ENCODE assay signal across 9 cellular contexts in the genomic region with DNA sequence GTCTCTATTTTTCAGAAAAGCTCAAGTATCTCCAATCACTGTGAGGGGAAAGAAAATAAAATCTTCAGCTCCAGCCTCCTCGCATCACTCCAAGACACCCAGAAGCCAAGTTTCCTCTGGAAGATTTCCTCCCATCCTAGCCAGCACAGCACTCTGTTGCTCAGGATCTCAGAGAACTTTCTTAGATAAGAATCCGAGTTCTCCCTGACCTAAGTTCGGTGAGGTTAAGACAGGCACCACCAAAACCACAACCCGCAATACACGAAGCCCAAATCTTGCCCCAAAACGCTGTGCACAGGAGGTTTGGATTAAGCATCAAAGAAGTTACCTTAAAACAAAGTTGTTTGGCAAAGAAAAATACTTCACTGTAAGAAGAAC. TPM values are rescaled to one million over a fixed set of nuclear protein-coding genes. Genes with fewer than 3 reads are reported as not detected.
DNase-seq lines count a peak whose midpoint lies in the region; ATAC-seq and TF ChIP-seq lines count a peak whose summit lies in the region.
"Had no signal": no experiment of that assay in that cellular context is flagged by ENCODE, and none has a peak within 500 bp of the region (broad histone marks: within the 10 kb centered on the region; RNA-seq: fewer than 3 reads in every experiment).

No MANE protein-coding gene starts in this region.

- TF ChIP-seq CTCF in hepatocyte (IDR thresholded peaks at IDR 0.05; ENCODE audit: poor library complexity) (no peak), spleen (IDR thresholded peaks at IDR 0.05 in 8 of 11, conservative IDR thresholded peaks at IDR 0.05 in 3 of 11) (no peak)

- WGBS in HUES64 = 7% methylated on average over 6 of the region's 6 CpGs
- WGBS in hepatocyte (ENCODE audit: low lambda C conversion rate, missing lambda C conversion rate) = 16% methylated on average over 6 of the region's 6 CpGs
- 38 to 56% (median 43%) methylated on average over 6 of the region's 6 CpGs for WGBS in spleen, 5 donors

- DNase-seq in activated T-helper 1 cell treated with anti-CD3 and anti-CD28 coated beads, Interleukin-12 subunit alpha, Interleukin-12 subunit beta, Interleukin-2, Interleukin-4 antibody, amounts not matched to agents 30 ng/mL and 10 ng/mL and 1 ng/mL, durations not matched to agents 14 hours and 24 hours and 36 hours (ENCODE audit: low spot score) = no peak
- DNase-seq in hepatocyte (ENCODE audit: low spot score) = peak; percentile 28
- DNase-seq in spleen = no peak
- DNase-seq in left colon = no peak
- no peak for DNase-seq in left lobe of liver (ENCODE audit: low spot score)
- DNase-seq: activated naive CD4-positive, alpha-beta T cell had no signal

- peak overlapping the region; percentile 94 for H3K4me2 ChIP-seq in hepatocyte

- H3K27me3 ChIP-seq in HUES64 (ENCODE audit: insufficient read depth, low read length) = peaks cover 24% of the 10 kb centered on the region
- H3K27me3 ChIP-seq in hepatocyte = no peaks in the 10 kb centered on the region
- H3K27me3 ChIP-seq in spleen (replicated peaks in 1 of 7) = no peaks in the 10 kb centered on the region

- intact Hi-C loops in activated T-helper 1 cell treated with anti-CD3 and anti-CD28 coated beads, Interleukin-12 subunit alpha, Interleukin-12 subunit beta, Interleukin-2, Interleukin-4 antibody, amounts not matched to agents 30 ng/mL and 10 ng/mL and 1 ng/mL, durations not matched to agents 14 hours and 24 hours and 36 hours (cut with micrococcal nuclease) = loop anchor here (5.0 kb wide), 1 partner anchor 177 kb away; no protein-coding TSS in a partner anchor
- intact Hi-C loops in spleen (cut with DNase I; ENCODE audit: low total_unique reads) (loop anchor here (5.0 to 10.0 kb wide), 2 partner anchors 95 to 208 kb away; no protein-coding TSS in a partner anchor), left colon (cut with DNase I, micrococcal nuclease) (loop anchor here (5.0 to 10.0 kb wide), 3 partner anchors 105 to 208 kb away; no protein-coding TSS in a partner anchor)

- peaks cover 30% of the 10 kb centered on the region for H3K36me3 Mint-ChIP-seq in activated T-helper 1 cell treated with anti-CD3 and anti-CD28 coated beads, Interleukin-12 subunit alpha, Interleukin-12 subunit beta, Interleukin-2, Interleukin-4 antibody, amounts not matched to agents 30 ng/mL and 10 ng/mL and 1 ng/mL, durations not matched to agents 14 hours and 24 hours and 36 hours (ENCODE audit: low read depth)

- H3K9me3 ChIP-seq in HUES64 (ENCODE audit: insufficient read depth, low read depth, low read length) (no peaks in the 10 kb centered on the region), hepatocyte (ENCODE audit: low read depth) (no peaks in the 10 kb centered on the region), spleen (no peaks in the 10 kb centered on the region)

- no peak for ATAC-seq in left colon
- ATAC-seq in left lobe of liver = no peak
- ATAC-seq in GM19397 (IDR thresholded peaks at IDR 0.05; ENCODE audit: unreplicated experiment) = no peak
- ATAC-seq in HG03045 (IDR thresholded peaks at IDR 0.05; ENCODE audit: unreplicated experiment) = no peak

- H3K9me3 Mint-ChIP-seq in activated T-helper 1 cell treated with anti-CD3 and anti-CD28 coated beads, Interleukin-12 subunit alpha, Interleukin-12 subunit beta, Interleukin-2, Interleukin-4 antibody, amounts not matched to agents 30 ng/mL and 10 ng/mL and 1 ng/mL, durations not matched to agents 14 hours and 24 hours and 36 hours = no peaks in the 10 kb centered on the region

- no peak for TF ChIP-seq POLR2A in spleen (IDR thresholded peaks at IDR 0.05)

- H3K36me3 ChIP-seq in HUES64 (ENCODE audit: insufficient read depth, low read length) (no peaks in the 10 kb centered on the region), hepatocyte (replicated peaks; ENCODE audit: insufficient read depth, low read depth) (no peaks in the 10 kb centered on the region), spleen (peaks cover 0 to 9% (median 0%) of the 10 kb centered on the region in 6 donors)

- H3K9ac ChIP-seq in HUES64 (ENCODE audit: low read depth, low read length) = no peak overlapping the region

- H4K20me1 ChIP-seq in hepatocyte (ENCODE audit: insufficient read depth, poor library complexity, severe bottlenecking) = peaks cover 11% of the 10 kb centered on the region

- peaks cover 56% of the 10 kb centered on the region for H3K4me1 Mint-ChIP-seq in activated T-helper 1 cell treated with anti-CD3 and anti-CD28 coated beads, Interleukin-12 subunit alpha, Interleukin-12 subunit beta, Interleukin-2, Interleukin-4 antibody, amounts not matched to agents 30 ng/mL and 10 ng/mL and 1 ng/mL, durations not matched to agents 14 hours and 24 hours and 36 hours (ENCODE audit: low read depth)

- H3K27me3 Mint-ChIP-seq in activated T-helper 1 cell treated with anti-CD3 and anti-CD28 coated beads, Interleukin-12 subunit alpha, Interleukin-12 subunit beta, Interleukin-2, Interleukin-4 antibody, amounts not matched to agents 30 ng/mL and 10 ng/mL and 1 ng/mL, durations not matched to agents 14 hours and 24 hours and 36 hours (ENCODE audit: insufficient read depth) = peaks cover 9% of the 10 kb centered on the region

- peaks cover 67% of the 10 kb centered on the region for H3K79me2 ChIP-seq in hepatocyte

- H3K4me3 ChIP-seq in HUES64 (ENCODE audit: low read length) = peak overlapping the region; percentile 24
- H3K4me3 ChIP-seq in hepatocyte = no peak overlapping the region
- peak overlapping the region in 3 of 8 donors; percentile 84 to 89 (median 84) for H3K4me3 ChIP-seq in spleen

- H3K27ac ChIP-seq in HUES64 (ENCODE audit: low read depth, low read length) (peak overlapping the region; percentile 42; the same call in 1 of the 2 replicates), hepatocyte (peak overlapping the region; percentile 85), spleen (peak overlapping the region; percentile 73 to 95 (median 90))

- peak overlapping the region; percentile 24 for H3K4me3 Mint-ChIP-seq in activated T-helper 1 cell treated with anti-CD3 and anti-CD28 coated beads, Interleukin-12 subunit alpha, Interleukin-12 subunit beta, Interleukin-2, Interleukin-4 antibody, amounts not matched to agents 30 ng/mL and 10 ng/mL and 1 ng/mL, durations not matched to agents 14 hours and 24 hours and 36 hours

- H3K4me1 ChIP-seq in HUES64 (ENCODE audit: insufficient read depth, low read length) (peaks cover 53% of the 10 kb centered on the region), hepatocyte (ENCODE audit: insufficient read depth) (peaks cover 66% of the 10 kb centered on the region), spleen (peaks cover 73 to 92% (median 82%) of the 10 kb centered on the region in 6 donors)

- H3K9me2 ChIP-seq in hepatocyte (replicated peaks; ENCODE audit: insufficient read depth) = no peaks in the 10 kb centered on the region

- no peak overlapping the region for H3K27ac Mint-ChIP-seq in activated T-helper 1 cell treated with anti-CD3 and anti-CD28 coated beads, Interleukin-12 subunit alpha, Interleukin-12 subunit beta, Interleukin-2, Interleukin-4 antibody, amounts not matched to agents 30 ng/mL and 10 ng/mL and 1 ng/mL, durations not matched to agents 14 hours and 24 hours and 36 hours

- H2AFZ ChIP-seq in hepatocyte = no peak overlapping the region

RNA-seq across cellular contexts. Expression of gene FAM53B, which starts 4.2 kb away (rescaled TPM):
- polyA plus RNA-seq in HUES64 (2013, experiment 1 of 2) = 11.2 TPM
- polyA plus RNA-seq in HUES64 (2013, experiment 2 of 2) = 12.9 TPM
- total RNA-seq in activated T-helper 1 cell treated with anti-CD3 and anti-CD28 coated beads, Interleukin-12 subunit alpha, Interleukin-12 subunit beta, Interleukin-2, Interleukin-4 antibody, amounts not matched to agents 30 ng/mL and 10 ng/mL and 1 ng/mL, durations not matched to agents 14 hours and 24 hours and 36 hours = 31.8 and 32.7 TPM in 2 replicates
- total RNA-seq in hepatocyte (20.6 and 23.6 TPM in 2 replicates), spleen (10 to 100 TPM; 43.8 to 94.0 (median 68.9) TPM), left colon (10 to 100 TPM; 31.6 to 48.0 TPM), left lobe of liver (5.7 TPM)
- polyA plus RNA-seq in hepatocyte (9.1 and 10.3 TPM in 2 replicates), spleen (10 to 100 TPM; 13.3 to 35.2 (median 20.0) TPM)

RNA-seq across cellular contexts. Expression of gene EEF1AKMT2, which starts 51.7 kb away (rescaled TPM):
- 22.4 TPM for polyA plus RNA-seq in HUES64 (2013, experiment 1 of 2)
- polyA plus RNA-seq in HUES64 (2013, experiment 2 of 2) = 30.5 TPM
- 20.5 and 21.3 TPM in 2 replicates for total RNA-seq in activated T-helper 1 cell treated with anti-CD3 and anti-CD28 coated beads, Interleukin-12 subunit alpha, Interleukin-12 subunit beta, Interleukin-2, Interleukin-4 antibody, amounts not matched to agents 30 ng/mL and 10 ng/mL and 1 ng/mL, durations not matched to agents 14 hours and 24 hours and 36 hours
- total RNA-seq in hepatocyte = 10.5 and 13.4 TPM in 2 replicates
- 9.8 and 10.3 TPM in 2 replicates for polyA plus RNA-seq in hepatocyte
- total RNA-seq in spleen = 10 to 100 TPM; 16.1 to 27.1 (median 18.0) TPM
- 10 to 100 TPM; 15.3 to 18.2 (median 16.3) TPM for polyA plus RNA-seq in spleen
- total RNA-seq in left colon = 10 to 100 TPM; 15.6 to 18.0 TPM
- 6.8 TPM for total RNA-seq in left lobe of liver
